In genomic region chr20:17570347-17571152, GRCh38 we compare ENCODE assay signal across 8 cellular contexts. TPM values are rescaled to one million over a fixed set of nuclear protein-coding genes. Genes with fewer than 3 reads are reported as not detected.
A peak's percentile ranks its signal among the peaks of the same experiment; 100 is the strongest.
DNase-seq lines count a peak whose midpoint lies in the region; ATAC-seq, FAIRE-seq and TF ChIP-seq lines count a peak whose summit lies in the region.

No MANE protein-coding gene starts in this region.

- peaks cover 13% of the 10 kb centered on the region for H3K4me1 ChIP-seq in mononuclear cell (ENCODE audit: insufficient read depth, low read length)

- H3K9me3 Mint-ChIP-seq in type B pancreatic cell: no peaks in the 10 kb centered on the region

- H3K27ac Mint-ChIP-seq in type B pancreatic cell: peak overlapping the region; percentile 98

- no peak for TF ChIP-seq CTCF in type B pancreatic cell (conservative IDR thresholded peaks at IDR 0.05)

- peaks cover 31% of the 10 kb centered on the region for H3K4me1 Mint-ChIP-seq in type B pancreatic cell (ENCODE audit: unreplicated experiment)

- no peaks in the 10 kb centered on the region for H3K27me3 Mint-ChIP-seq in type B pancreatic cell

- ATAC-seq in HG02884 (IDR thresholded peaks at IDR 0.05; ENCODE audit: unreplicated experiment): peak; percentile 32
- peak; percentile 49 for ATAC-seq in esophagus mucosa

- peaks cover 6% of the 10 kb centered on the region for H3K36me3 Mint-ChIP-seq in type B pancreatic cell

- no peak for FAIRE-seq in GM12892 (lab: Jason Lieb, UNC)

- TF ChIP-seq POLR2A in GM12892 (IDR thresholded peaks at IDR 0.05; ENCODE audit: low read depth, low read length): no peak

- peak overlapping the region; percentile 85 for H3K4me3 ChIP-seq in mononuclear cell (ENCODE audit: low read length)

- H3K27me3 ChIP-seq in mononuclear cell (ENCODE audit: insufficient read depth, low read length): peaks cover 11% of the 10 kb centered on the region

- DNase-seq in AG08395 (ENCODE audit: low spot score) (peak; percentile 29), GM12892 (ENCODE audit: insufficient read length) (peak; percentile 7), NCI-H2029 (lab: John Stamatoyannopoulos, UW) (peak; percentile 71), type B pancreatic cell (ENCODE audit: extremely low spot score, unreplicated experiment) (peak; percentile 80)
- peak; percentile 25 for DNase-seq in activated CD4-positive, alpha-beta T cell treated with anti-CD3 and anti-CD28 coated beads, Interleukin-2, amount 50 U/mL, for 1 hour

- H3K9me3 ChIP-seq in mononuclear cell (ENCODE audit: low read depth, low read length): no peaks in the 10 kb centered on the region

- peak overlapping the region; percentile 97 for H3K4me3 Mint-ChIP-seq in type B pancreatic cell

RNA-seq across cellular contexts. Expression of gene DSTN, which starts 0.7 kb away (rescaled TPM):
- polyA plus RNA-seq in GM12892 (2012; ENCODE audit: missing spikeins): 46.9 TPM
- total RNA-seq in esophagus mucosa (222 TPM), mononuclear cell (27.6 TPM), type B pancreatic cell (ENCODE audit: low replicate concordance) (193 and 287 TPM in 2 replicates)

RNA-seq across cellular contexts. Expression of gene BFSP1, which starts 39.4 kb away (rescaled TPM):
- not detected for polyA plus RNA-seq in GM12892 (2012; ENCODE audit: missing spikeins)
- total RNA-seq in esophagus mucosa (1.3 TPM), mononuclear cell (0.84 TPM), type B pancreatic cell (ENCODE audit: low replicate concordance) (1.8 and 1.9 TPM in 2 replicates)

Comparison
In these comparisons a context has a peak if more than half of its experiments do, and no peak if none do; other contexts are left out.
1. Peak in every context shown above with its lines: DNase-seq, ATAC-seq and H3K4me3 ChIP-seq.
2. DNase-seq: peak in every context shown above with its lines; median percentile 80 in type B pancreatic cell; 71 in NCI-H2029; 29 in AG08395; 25 in activated CD4-positive, alpha-beta T cell treated with anti-CD3 and anti-CD28 coated beads, Interleukin-2, amount 50 U/mL, for 1 hour; 7 in GM12892.